Comparison of ENCODE assay signal across 1 cellular context in the genomic region with DNA sequence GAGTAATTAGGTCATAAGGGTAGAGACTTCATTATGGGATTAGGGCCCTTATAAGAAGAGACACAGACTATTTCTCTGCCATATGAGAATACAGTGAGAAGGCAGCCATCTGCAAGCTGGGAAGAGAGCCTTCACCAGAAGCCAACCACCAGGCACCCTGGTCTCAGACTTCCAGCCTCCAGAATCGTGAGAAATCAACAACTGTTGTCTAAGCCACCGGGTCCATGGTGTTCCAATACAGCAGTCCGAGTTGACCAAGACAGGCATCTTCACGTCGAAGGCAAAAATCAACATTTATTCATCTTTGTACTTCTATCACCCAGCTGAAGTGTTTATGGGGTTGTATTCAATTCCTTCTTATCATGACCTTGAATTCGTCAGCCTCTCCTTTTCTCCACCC.
TF ChIP-seq lines count a peak whose summit lies in the region.

No MANE protein-coding gene starts in this region.

TF ChIP-seq in GM23338, 12 proteins besides CTCF, POLR2A, EP300 and RAD21 (continued from another document):
- TF ChIP-seq, protein P1, sequence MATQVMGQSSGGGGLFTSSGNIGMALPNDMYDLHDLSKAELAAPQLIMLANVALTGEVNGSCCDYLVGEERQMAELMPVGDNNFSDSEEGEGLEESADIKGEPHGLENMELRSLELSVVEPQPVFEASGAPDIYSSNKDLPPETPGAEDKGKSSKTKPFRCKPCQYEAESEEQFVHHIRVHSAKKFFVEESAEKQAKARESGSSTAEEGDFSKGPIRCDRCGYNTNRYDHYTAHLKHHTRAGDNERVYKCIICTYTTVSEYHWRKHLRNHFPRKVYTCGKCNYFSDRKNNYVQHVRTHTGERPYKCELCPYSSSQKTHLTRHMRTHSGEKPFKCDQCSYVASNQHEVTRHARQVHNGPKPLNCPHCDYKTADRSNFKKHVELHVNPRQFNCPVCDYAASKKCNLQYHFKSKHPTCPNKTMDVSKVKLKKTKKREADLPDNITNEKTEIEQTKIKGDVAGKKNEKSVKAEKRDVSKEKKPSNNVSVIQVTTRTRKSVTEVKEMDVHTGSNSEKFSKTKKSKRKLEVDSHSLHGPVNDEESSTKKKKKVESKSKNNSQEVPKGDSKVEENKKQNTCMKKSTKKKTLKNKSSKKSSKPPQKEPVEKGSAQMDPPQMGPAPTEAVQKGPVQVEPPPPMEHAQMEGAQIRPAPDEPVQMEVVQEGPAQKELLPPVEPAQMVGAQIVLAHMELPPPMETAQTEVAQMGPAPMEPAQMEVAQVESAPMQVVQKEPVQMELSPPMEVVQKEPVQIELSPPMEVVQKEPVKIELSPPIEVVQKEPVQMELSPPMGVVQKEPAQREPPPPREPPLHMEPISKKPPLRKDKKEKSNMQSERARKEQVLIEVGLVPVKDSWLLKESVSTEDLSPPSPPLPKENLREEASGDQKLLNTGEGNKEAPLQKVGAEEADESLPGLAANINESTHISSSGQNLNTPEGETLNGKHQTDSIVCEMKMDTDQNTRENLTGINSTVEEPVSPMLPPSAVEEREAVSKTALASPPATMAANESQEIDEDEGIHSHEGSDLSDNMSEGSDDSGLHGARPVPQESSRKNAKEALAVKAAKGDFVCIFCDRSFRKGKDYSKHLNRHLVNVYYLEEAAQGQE (IDR thresholded peaks at IDR 0.05; ENCODE audit: unreplicated experiment): no peak
- no peak for TF ChIP-seq STAT1 (IDR thresholded peaks at IDR 0.05; ENCODE audit: unreplicated experiment)
- TF ChIP-seq EZH2phosphoT487 (IDR thresholded peaks at IDR 0.05; ENCODE audit: unreplicated experiment): no peak
- TF ChIP-seq ZNF114 (CRISPR knock-in tag; IDR thresholded peaks at IDR 0.05): no peak
- TF ChIP-seq EZH2 (IDR thresholded peaks at IDR 0.05; ENCODE audit: low read depth, unreplicated experiment): no peak
- no peak for TF ChIP-seq CREB1 (CRISPR knock-in tag; IDR thresholded peaks at IDR 0.05; ENCODE audit: low read depth)
- no peak for TF ChIP-seq JUNB (IDR thresholded peaks at IDR 0.05; ENCODE audit: unreplicated experiment)
- TF ChIP-seq, protein P2, sequence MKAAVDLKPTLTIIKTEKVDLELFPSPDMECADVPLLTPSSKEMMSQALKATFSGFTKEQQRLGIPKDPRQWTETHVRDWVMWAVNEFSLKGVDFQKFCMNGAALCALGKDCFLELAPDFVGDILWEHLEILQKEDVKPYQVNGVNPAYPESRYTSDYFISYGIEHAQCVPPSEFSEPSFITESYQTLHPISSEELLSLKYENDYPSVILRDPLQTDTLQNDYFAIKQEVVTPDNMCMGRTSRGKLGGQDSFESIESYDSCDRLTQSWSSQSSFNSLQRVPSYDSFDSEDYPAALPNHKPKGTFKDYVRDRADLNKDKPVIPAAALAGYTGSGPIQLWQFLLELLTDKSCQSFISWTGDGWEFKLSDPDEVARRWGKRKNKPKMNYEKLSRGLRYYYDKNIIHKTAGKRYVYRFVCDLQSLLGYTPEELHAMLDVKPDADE (IDR thresholded peaks at IDR 0.05): no peak
- TF ChIP-seq NANOG (IDR thresholded peaks at IDR 0.05; ENCODE audit: borderline replicate concordance): no peak
- TF ChIP-seq, protein P3, sequence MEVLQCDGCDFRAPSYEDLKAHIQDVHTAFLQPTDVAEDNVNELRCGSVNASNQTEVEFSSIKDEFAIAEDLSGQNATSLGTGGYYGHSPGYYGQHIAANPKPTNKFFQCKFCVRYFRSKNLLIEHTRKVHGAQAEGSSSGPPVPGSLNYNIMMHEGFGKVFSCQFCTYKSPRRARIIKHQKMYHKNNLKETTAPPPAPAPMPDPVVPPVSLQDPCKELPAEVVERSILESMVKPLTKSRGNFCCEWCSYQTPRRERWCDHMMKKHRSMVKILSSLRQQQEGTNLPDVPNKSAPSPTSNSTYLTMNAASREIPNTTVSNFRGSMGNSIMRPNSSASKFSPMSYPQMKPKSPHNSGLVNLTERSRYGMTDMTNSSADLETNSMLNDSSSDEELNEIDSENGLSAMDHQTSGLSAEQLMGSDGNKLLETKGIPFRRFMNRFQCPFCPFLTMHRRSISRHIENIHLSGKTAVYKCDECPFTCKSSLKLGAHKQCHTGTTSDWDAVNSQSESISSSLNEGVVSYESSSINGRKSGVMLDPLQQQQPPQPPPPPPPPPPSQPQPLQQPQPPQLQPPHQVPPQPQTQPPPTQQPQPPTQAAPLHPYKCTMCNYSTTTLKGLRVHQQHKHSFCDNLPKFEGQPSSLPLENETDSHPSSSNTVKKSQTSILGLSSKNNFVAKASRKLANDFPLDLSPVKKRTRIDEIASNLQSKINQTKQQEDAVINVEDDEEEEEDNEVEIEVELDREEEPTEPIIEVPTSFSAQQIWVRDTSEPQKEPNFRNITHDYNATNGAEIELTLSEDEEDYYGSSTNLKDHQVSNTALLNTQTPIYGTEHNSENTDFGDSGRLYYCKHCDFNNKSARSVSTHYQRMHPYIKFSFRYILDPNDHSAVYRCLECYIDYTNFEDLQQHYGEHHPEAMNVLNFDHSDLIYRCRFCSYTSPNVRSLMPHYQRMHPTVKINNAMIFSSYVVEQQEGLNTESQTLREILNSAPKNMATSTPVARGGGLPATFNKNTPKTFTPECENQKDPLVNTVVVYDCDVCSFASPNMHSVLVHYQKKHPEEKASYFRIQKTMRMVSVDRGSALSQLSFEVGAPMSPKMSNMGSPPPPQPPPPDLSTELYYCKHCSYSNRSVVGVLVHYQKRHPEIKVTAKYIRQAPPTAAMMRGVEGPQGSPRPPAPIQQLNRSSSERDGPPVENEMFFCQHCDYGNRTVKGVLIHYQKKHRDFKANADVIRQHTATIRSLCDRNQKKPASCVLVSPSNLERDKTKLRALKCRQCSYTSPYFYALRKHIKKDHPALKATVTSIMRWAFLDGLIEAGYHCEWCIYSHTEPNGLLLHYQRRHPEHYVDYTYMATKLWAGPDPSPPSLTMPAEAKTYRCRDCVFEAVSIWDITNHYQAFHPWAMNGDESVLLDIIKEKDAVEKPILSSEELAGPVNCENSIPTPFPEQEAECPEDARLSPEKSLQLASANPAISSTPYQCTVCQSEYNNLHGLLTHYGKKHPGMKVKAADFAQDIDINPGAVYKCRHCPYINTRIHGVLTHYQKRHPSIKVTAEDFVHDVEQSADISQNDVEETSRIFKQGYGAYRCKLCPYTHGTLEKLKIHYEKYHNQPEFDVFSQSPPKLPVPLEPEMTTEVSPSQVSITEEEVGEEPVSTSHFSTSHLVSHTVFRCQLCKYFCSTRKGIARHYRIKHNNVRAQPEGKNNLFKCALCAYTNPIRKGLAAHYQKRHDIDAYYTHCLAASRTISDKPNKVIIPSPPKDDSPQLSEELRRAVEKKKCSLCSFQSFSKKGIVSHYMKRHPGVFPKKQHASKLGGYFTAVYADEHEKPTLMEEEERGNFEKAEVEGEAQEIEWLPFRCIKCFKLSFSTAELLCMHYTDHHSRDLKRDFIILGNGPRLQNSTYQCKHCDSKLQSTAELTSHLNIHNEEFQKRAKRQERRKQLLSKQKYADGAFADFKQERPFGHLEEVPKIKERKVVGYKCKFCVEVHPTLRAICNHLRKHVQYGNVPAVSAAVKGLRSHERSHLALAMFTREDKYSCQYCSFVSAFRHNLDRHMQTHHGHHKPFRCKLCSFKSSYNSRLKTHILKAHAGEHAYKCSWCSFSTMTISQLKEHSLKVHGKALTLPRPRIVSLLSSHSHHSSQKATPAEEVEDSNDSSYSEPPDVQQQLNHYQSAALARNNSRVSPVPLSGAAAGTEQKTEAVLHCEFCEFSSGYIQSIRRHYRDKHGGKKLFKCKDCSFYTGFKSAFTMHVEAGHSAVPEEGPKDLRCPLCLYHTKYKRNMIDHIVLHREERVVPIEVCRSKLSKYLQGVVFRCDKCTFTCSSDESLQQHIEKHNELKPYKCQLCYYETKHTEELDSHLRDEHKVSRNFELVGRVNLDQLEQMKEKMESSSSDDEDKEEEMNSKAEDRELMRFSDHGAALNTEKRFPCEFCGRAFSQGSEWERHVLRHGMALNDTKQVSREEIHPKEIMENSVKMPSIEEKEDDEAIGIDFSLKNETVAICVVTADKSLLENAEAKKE (CRISPR knock-in tag; IDR thresholded peaks at IDR 0.05): no peak
- no peak for TF ChIP-seq POLR2AphosphoS5 (IDR thresholded peaks at IDR 0.05; ENCODE audit: low read depth)
TF ChIP-seq in GM23338: peak in this region for 0.
